Comparison of ENCODE assay signal across 23 cellular contexts in the genomic region with DNA sequence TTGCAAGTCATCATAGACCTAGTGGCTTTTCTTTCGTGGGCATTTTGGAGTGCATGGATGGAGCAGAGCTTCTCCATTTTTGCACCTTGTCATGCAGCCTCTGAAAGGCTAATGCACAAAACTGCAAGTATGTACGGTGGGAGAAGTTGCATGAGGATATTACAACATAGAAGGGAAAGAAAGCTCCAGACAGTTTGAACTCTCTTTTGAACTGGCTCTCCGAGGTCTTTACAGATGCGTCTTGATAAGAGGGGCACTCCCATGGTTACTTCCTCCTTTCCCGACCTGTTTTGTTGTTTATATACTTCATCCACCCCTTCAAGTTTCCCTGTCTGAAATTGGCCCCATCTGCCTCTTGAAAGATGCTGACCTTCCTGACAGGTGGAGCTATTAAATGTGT.
"Had no signal": no experiment of that assay in that cellular context is flagged by ENCODE, and none has a peak within 500 bp of the region (broad histone marks: within the 10 kb centered on the region; RNA-seq: fewer than 3 reads in every experiment).

No MANE protein-coding gene starts in this region.

- H3K4me3 Mint-ChIP-seq: activated CD4-positive, alpha-beta memory T cell treated with anti-CD3 and anti-CD28 coated beads, Interleukin-2, amount 10 ng/mL, durations not matched to agents 7 days and 5 days; activated CD8-positive, alpha-beta memory T cell treated with anti-CD3 and anti-CD28 coated beads, Interleukin-2, amount 10 ng/mL, durations not matched to agents 7 days and 5 days; activated naive CD4-positive, alpha-beta T cell treated with anti-CD3 and anti-CD28 coated beads, Interleukin-2, amount 10 ng/mL, durations not matched to agents 7 days and 5 days; natural killer cell treated with Interleukin-12 subunit alpha and Interleukin-12 subunit beta and Interleukin-15 and Interleukin-18, amount 100 ng/mL, for 72 hours; stimulated activated naive B cell treated with anti-CD40 and anti-IgM and Interleukin-4, amounts not matched to agents 10 μg/mL and 1 μg/mL and 100 μg/mL, for 72 hours had no signal

- DNase-seq: activated CD4-positive, alpha-beta memory T cell treated with anti-CD3 and anti-CD28 coated beads, Interleukin-2, amount 10 ng/mL, durations not matched to agents 7 days and 5 days; activated CD4-positive, alpha-beta T cell treated with anti-CD3 and anti-CD28 coated beads for 48 hours; activated CD8-positive, alpha-beta memory T cell treated with anti-CD3 and anti-CD28 coated beads, Interleukin-2, amount 10 ng/mL, durations not matched to agents 7 days and 5 days; activated effector memory CD4-positive, alpha-beta T cell treated with anti-CD3 and anti-CD28 coated beads, Interleukin-2, amount 50 U/mL, for 16 hours; activated naive CD4-positive, alpha-beta T cell treated with anti-CD3 and anti-CD28 coated beads, Interleukin-2, amount 10 ng/mL, durations not matched to agents 7 days and 5 days; activated T-cell treated with anti-CD3 and anti-CD28 coated beads for 4 hours; amygdala; cerebellar nuclear complex; head of caudate nucleus; hypothalamus; midbrain; ovary; stimulated activated CD4-positive, alpha-beta T cell treated with anti-CD3 and anti-CD28 coated beads, Interleukin-2, amount 100 ng/mL, for 48 hours; stimulated activated CD8-positive, alpha-beta memory T cell treated with anti-CD3 and anti-CD28 coated beads, Interleukin-4, amount 100 ng/mL, for 48 hours; stimulated activated naive B cell treated with anti-CD40 and anti-IgM and Interleukin-4, amounts not matched to agents 10 μg/mL and 1 μg/mL and 100 μg/mL, for 72 hours; trophoblast cell; uterus had no signal

- H3K27me3 Mint-ChIP-seq: activated CD4-positive, alpha-beta memory T cell treated with anti-CD3 and anti-CD28 coated beads, Interleukin-2, amount 10 ng/mL, durations not matched to agents 7 days and 5 days; activated CD8-positive, alpha-beta memory T cell treated with anti-CD3 and anti-CD28 coated beads, Interleukin-2, amount 10 ng/mL, durations not matched to agents 7 days and 5 days; activated naive CD4-positive, alpha-beta T cell treated with anti-CD3 and anti-CD28 coated beads, Interleukin-2, amount 10 ng/mL, durations not matched to agents 7 days and 5 days; natural killer cell treated with Interleukin-12 subunit alpha and Interleukin-12 subunit beta and Interleukin-15 and Interleukin-18, amount 100 ng/mL, for 72 hours; stimulated activated naive B cell treated with anti-CD40 and anti-IgM and Interleukin-4, amounts not matched to agents 10 μg/mL and 1 μg/mL and 100 μg/mL, for 72 hours had no signal

- H3K36me3 ChIP-seq: gastroesophageal sphincter, neutrophil, ovary, prostate gland, uterus had no signal

- H3K9me3 ChIP-seq: gastroesophageal sphincter, neutrophil, ovary, prostate gland, uterus had no signal

- H3K27ac ChIP-seq: coronary artery, epithelial cell of prostate, gastroesophageal sphincter, neutrophil, ovary, prostate gland, uterus had no signal

- H3K4me1 Mint-ChIP-seq: activated CD4-positive, alpha-beta memory T cell treated with anti-CD3 and anti-CD28 coated beads, Interleukin-2, amount 10 ng/mL, durations not matched to agents 7 days and 5 days; activated CD8-positive, alpha-beta memory T cell treated with anti-CD3 and anti-CD28 coated beads, Interleukin-2, amount 10 ng/mL, durations not matched to agents 7 days and 5 days; activated naive CD4-positive, alpha-beta T cell treated with anti-CD3 and anti-CD28 coated beads, Interleukin-2, amount 10 ng/mL, durations not matched to agents 7 days and 5 days had no signal

- H3K4me3 ChIP-seq: coronary artery, gastroesophageal sphincter, ovary, prostate gland, uterus had no signal

- H3K9me3 Mint-ChIP-seq: activated CD4-positive, alpha-beta memory T cell treated with anti-CD3 and anti-CD28 coated beads, Interleukin-2, amount 10 ng/mL, durations not matched to agents 7 days and 5 days; activated naive CD4-positive, alpha-beta T cell treated with anti-CD3 and anti-CD28 coated beads, Interleukin-2, amount 10 ng/mL, durations not matched to agents 7 days and 5 days; natural killer cell treated with Interleukin-12 subunit alpha and Interleukin-12 subunit beta and Interleukin-15 and Interleukin-18, amount 100 ng/mL, for 72 hours; stimulated activated naive B cell treated with anti-CD40 and anti-IgM and Interleukin-4, amounts not matched to agents 10 μg/mL and 1 μg/mL and 100 μg/mL, for 72 hours had no signal

- H3K4me1 ChIP-seq: gastroesophageal sphincter, prostate gland, uterus had no signal

- H3K27ac Mint-ChIP-seq: activated CD4-positive, alpha-beta memory T cell treated with anti-CD3 and anti-CD28 coated beads, Interleukin-2, amount 10 ng/mL, durations not matched to agents 7 days and 5 days; activated CD8-positive, alpha-beta memory T cell treated with anti-CD3 and anti-CD28 coated beads, Interleukin-2, amount 10 ng/mL, durations not matched to agents 7 days and 5 days; activated naive CD4-positive, alpha-beta T cell treated with anti-CD3 and anti-CD28 coated beads, Interleukin-2, amount 10 ng/mL, durations not matched to agents 7 days and 5 days; natural killer cell treated with Interleukin-12 subunit alpha and Interleukin-12 subunit beta and Interleukin-15 and Interleukin-18, amount 100 ng/mL, for 72 hours; stimulated activated naive B cell treated with anti-CD40 and anti-IgM and Interleukin-4, amounts not matched to agents 10 μg/mL and 1 μg/mL and 100 μg/mL, for 72 hours had no signal

- H3K36me3 Mint-ChIP-seq: activated CD8-positive, alpha-beta memory T cell treated with anti-CD3 and anti-CD28 coated beads, Interleukin-2, amount 10 ng/mL, durations not matched to agents 7 days and 5 days; activated naive CD4-positive, alpha-beta T cell treated with anti-CD3 and anti-CD28 coated beads, Interleukin-2, amount 10 ng/mL, durations not matched to agents 7 days and 5 days; natural killer cell treated with Interleukin-12 subunit alpha and Interleukin-12 subunit beta and Interleukin-15 and Interleukin-18, amount 100 ng/mL, for 72 hours; stimulated activated naive B cell treated with anti-CD40 and anti-IgM and Interleukin-4, amounts not matched to agents 10 μg/mL and 1 μg/mL and 100 μg/mL, for 72 hours had no signal

- H3K27me3 ChIP-seq: gastroesophageal sphincter, neutrophil, ovary, uterus had no signal

- ATAC-seq: activated CD8-positive, alpha-beta memory T cell treated with anti-CD3 and anti-CD28 coated beads, Interleukin-2, amount 10 ng/mL, durations not matched to agents 7 days and 5 days; gastroesophageal sphincter; natural killer cell treated with Interleukin-12 subunit alpha and Interleukin-12 subunit beta and Interleukin-15 and Interleukin-18, amount 100 ng/mL, for 72 hours; stimulated activated naive B cell treated with anti-CD40 and anti-IgM and Interleukin-4, amounts not matched to agents 10 μg/mL and 1 μg/mL and 100 μg/mL, for 72 hours had no signal
